In the genomic region with DNA sequence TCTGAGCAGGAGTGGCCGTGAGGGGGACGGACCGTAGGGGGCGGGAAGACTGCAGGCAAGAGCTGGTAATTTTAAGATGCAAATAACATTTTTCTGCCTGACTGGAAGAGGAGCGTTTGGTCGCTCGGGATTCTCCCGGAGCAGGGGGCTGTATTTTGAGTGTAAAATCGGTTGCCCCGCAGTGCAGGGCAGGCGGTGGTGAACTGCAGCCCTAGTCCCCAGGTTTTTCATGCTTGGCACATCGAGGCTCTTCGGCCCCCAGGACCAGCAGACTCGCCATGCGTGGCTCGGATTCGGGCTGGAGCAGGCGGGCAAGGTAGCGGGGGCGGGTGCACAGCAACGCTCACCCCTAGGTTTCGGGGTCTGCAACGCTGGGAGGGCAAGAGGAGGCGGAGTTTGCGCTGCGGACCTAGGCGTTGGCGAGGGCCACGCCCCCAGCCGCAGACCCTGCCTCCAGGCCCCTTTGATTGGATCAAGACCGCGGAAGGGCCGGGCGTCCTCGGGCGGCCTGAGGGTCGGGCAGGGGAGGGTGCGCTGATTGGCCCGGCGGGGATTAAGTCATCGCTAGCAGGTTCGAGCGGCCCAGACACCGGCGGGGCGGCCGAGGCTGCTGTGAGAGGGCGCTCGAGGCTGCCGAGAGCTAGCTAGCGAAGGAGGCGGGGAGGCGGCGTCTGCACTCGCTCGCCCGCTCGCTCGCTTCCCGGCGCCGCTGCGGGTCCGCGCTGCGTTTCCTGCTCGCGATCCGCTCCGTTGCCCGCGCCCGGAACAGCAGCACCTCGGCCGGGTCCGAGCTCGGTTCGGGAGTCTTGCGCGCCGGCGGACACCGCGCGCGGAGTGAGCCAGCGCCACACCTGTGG, we compare ENCODE assay signal across 8 cellular contexts. TPM values are rescaled to one million over a fixed set of nuclear protein-coding genes. Genes with fewer than 3 reads are reported as not detected.
DNase-seq lines count a peak whose midpoint lies in the region; ATAC-seq and TF ChIP-seq lines count a peak whose summit lies in the region.

A gene with protein sequence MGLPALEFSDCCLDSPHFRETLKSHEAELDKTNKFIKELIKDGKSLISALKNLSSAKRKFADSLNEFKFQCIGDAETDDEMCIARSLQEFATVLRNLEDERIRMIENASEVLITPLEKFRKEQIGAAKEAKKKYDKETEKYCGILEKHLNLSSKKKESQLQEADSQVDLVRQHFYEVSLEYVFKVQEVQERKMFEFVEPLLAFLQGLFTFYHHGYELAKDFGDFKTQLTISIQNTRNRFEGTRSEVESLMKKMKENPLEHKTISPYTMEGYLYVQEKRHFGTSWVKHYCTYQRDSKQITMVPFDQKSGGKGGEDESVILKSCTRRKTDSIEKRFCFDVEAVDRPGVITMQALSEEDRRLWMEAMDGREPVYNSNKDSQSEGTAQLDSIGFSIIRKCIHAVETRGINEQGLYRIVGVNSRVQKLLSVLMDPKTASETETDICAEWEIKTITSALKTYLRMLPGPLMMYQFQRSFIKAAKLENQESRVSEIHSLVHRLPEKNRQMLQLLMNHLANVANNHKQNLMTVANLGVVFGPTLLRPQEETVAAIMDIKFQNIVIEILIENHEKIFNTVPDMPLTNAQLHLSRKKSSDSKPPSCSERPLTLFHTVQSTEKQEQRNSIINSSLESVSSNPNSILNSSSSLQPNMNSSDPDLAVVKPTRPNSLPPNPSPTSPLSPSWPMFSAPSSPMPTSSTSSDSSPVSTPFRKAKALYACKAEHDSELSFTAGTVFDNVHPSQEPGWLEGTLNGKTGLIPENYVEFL (plus strand): TSS at position 585 of the 857 bp plus-strand sequence. CDS start 385 bp downstream, outside the sequence.

- H3K79me2 ChIP-seq in osteoblast (ENCODE audit: insufficient read depth, low read length), result no peaks in the 10 kb centered on the region

- no peaks in the 10 kb centered on the region for H3K27me3 Mint-ChIP-seq in activated naive CD8-positive, alpha-beta T cell

- H3K4me3 Mint-ChIP-seq in activated naive CD8-positive, alpha-beta T cell, result peak within 1 kb of the TSS; percentile 91

- H4K20me1 ChIP-seq in osteoblast (ENCODE audit: insufficient read depth, low read length), result no peaks in the 10 kb centered on the region

- H3K4me3 ChIP-seq in GM12864 (ENCODE audit: low read depth, low read length) (peak within 1 kb of the TSS; percentile 65), osteoblast (ENCODE audit: insufficient read depth, low read length) (peak within 1 kb of the TSS; percentile 97), thoracic aorta (peak within 1 kb of the TSS; percentile 96)

- peak within 1 kb of the TSS; percentile 76 for H3K27ac Mint-ChIP-seq in activated naive CD8-positive, alpha-beta T cell

- H3K36me3 ChIP-seq in osteoblast (ENCODE audit: insufficient read depth, low read length) (no peaks in the 10 kb centered on the region), thoracic aorta (no peaks in the 10 kb centered on the region)

- peaks cover 38% of the 10 kb centered on the region for H3K4me1 Mint-ChIP-seq in activated naive CD8-positive, alpha-beta T cell (ENCODE audit: low read depth)

- H2AFZ ChIP-seq in osteoblast (ENCODE audit: low read length), result peak within 1 kb of the TSS; percentile 98

- TF ChIP-seq CTCF in GM12864 (IDR thresholded peaks at IDR 0.05; ENCODE audit: low read depth, low read length, missing control alignments), result peak; percentile 22
- TF ChIP-seq CTCF in osteoblast (IDR thresholded peaks at IDR 0.05; ENCODE audit: extremely low read depth, low read depth, low read length), result peak; percentile 19
- no peak for TF ChIP-seq CTCF in thoracic aorta (IDR thresholded peaks at IDR 0.05)

- H3K27ac ChIP-seq in osteoblast (ENCODE audit: low read depth, low read length) (peak within 1 kb of the TSS; percentile 41), thoracic aorta (peak within 1 kb of the TSS; percentile 87 to 89)

- H3K4me1 ChIP-seq in osteoblast (ENCODE audit: insufficient read depth, low read length), result peaks cover 15% of the 10 kb centered on the region
- H3K4me1 ChIP-seq in thoracic aorta (ENCODE audit: control insufficient read depth in 1 of 2, low read depth in 2 of 2), result peaks cover 17 to 25% of the 10 kb centered on the region in 2 donors

- no peaks in the 10 kb centered on the region for H3K36me3 Mint-ChIP-seq in activated naive CD8-positive, alpha-beta T cell

- no peaks in the 10 kb centered on the region for H3K9me3 Mint-ChIP-seq in activated naive CD8-positive, alpha-beta T cell (ENCODE audit: low read depth)

- peaks cover 30% of the 10 kb centered on the region for H3K27me3 ChIP-seq in osteoblast (ENCODE audit: insufficient read depth, low read length)
- no peaks in the 10 kb centered on the region for H3K27me3 ChIP-seq in thoracic aorta (replicated peaks; ENCODE audit: insufficient read depth)

- H3K9me3 ChIP-seq in osteoblast (ENCODE audit: low read depth, low read length) (no peaks in the 10 kb centered on the region), thoracic aorta (no peaks in the 10 kb centered on the region)

- peak within 1 kb of the TSS; percentile 99 for H3K4me2 ChIP-seq in osteoblast (ENCODE audit: insufficient read depth, low read length)

- peak; percentile 99 for ATAC-seq in HG02610 (IDR thresholded peaks at IDR 0.05; ENCODE audit: unreplicated experiment)
- ATAC-seq in SK-N-SH treated with all-trans-retinoic acid at 6 μM for 48 hours, result peak; percentile 94
- peak; percentile 87 for ATAC-seq in thoracic aorta (ENCODE audit: insufficient number of reproducible peaks, low FRiP score, low read depth)

- DNase-seq in GM12864 (ENCODE audit: low read depth) (peak; percentile 78), NCI-H1092 (lab: John Stamatoyannopoulos, UW) (peak; percentile 90), glomerular visceral epithelial cell (ENCODE audit: extremely low spot score) (peak; percentile 97), osteoblast (ENCODE audit: insufficient read length, low spot score, missing footprints) (peak; percentile 99), thoracic aorta (ENCODE audit: low spot score) (peak; percentile 87)

TF ChIP-seq in SK-N-SH treated with all-trans-retinoic acid at 6 μM for 48 hours, 23 proteins besides CTCF, POLR2A, EP300 and RAD21 (continues in another document):
- TF ChIP-seq, protein P1, sequence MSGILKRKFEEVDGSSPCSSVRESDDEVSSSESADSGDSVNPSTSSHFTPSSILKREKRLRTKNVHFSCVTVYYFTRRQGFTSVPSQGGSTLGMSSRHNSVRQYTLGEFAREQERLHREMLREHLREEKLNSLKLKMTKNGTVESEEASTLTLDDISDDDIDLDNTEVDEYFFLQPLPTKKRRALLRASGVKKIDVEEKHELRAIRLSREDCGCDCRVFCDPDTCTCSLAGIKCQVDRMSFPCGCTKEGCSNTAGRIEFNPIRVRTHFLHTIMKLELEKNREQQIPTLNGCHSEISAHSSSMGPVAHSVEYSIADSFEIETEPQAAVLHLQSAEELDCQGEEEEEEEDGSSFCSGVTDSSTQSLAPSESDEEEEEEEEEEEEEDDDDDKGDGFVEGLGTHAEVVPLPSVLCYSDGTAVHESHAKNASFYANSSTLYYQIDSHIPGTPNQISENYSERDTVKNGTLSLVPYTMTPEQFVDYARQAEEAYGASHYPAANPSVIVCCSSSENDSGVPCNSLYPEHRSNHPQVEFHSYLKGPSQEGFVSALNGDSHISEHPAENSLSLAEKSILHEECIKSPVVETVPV (CRISPR knock-in tag; IDR thresholded peaks at IDR 0.05), result no peak
- TF ChIP-seq SNAI2 (CRISPR knock-in tag; IDR thresholded peaks at IDR 0.05) (no peak), ISL1 (CRISPR knock-in tag; IDR thresholded peaks at IDR 0.05) (no peak), CREB5 (CRISPR knock-in tag; IDR thresholded peaks at IDR 0.05; ENCODE audit: low read depth) (no peak), ZNF565 (CRISPR knock-in tag; conservative IDR thresholded peaks at IDR 0.05; ENCODE audit: low read depth) (no peak), ZC3H10 (CRISPR knock-in tag; IDR thresholded peaks at IDR 0.05) (no peak), CSDC2 (CRISPR knock-in tag; IDR thresholded peaks at IDR 0.05) (no peak), ZNF70 (CRISPR knock-in tag; IDR thresholded peaks at IDR 0.05) (no peak), ZFP3 (CRISPR knock-in tag; IDR thresholded peaks at IDR 0.05) (no peak), TSHZ2 (CRISPR knock-in tag; IDR thresholded peaks at IDR 0.05) (no peak), BACH2 (CRISPR knock-in tag; IDR thresholded peaks at IDR 0.05; ENCODE audit: borderline replicate concordance) (no peak), OSR1 (CRISPR knock-in tag; IDR thresholded peaks at IDR 0.05) (no peak), TCF4 (CRISPR knock-in tag; IDR thresholded peaks at IDR 0.05; ENCODE audit: borderline replicate concordance) (no peak)

RNA-seq across cellular contexts. Expression of the gene that starts here (rescaled TPM):
- total RNA-seq in osteoblast, result 6.2 and 7.6 TPM in 2 replicates
- total RNA-seq in thoracic aorta, result 10 to 100 TPM; 27.5 to 80.7 TPM

Comparison
In these comparisons a context has a peak if more than half of its experiments do, and no peak if none do; other contexts are left out.
1. Peak in every context shown above with its lines: DNase-seq, ATAC-seq, H3K4me3 ChIP-seq and H3K27ac ChIP-seq.